Comparison of ENCODE assay signal across 27 cellular contexts in the genomic region with DNA sequence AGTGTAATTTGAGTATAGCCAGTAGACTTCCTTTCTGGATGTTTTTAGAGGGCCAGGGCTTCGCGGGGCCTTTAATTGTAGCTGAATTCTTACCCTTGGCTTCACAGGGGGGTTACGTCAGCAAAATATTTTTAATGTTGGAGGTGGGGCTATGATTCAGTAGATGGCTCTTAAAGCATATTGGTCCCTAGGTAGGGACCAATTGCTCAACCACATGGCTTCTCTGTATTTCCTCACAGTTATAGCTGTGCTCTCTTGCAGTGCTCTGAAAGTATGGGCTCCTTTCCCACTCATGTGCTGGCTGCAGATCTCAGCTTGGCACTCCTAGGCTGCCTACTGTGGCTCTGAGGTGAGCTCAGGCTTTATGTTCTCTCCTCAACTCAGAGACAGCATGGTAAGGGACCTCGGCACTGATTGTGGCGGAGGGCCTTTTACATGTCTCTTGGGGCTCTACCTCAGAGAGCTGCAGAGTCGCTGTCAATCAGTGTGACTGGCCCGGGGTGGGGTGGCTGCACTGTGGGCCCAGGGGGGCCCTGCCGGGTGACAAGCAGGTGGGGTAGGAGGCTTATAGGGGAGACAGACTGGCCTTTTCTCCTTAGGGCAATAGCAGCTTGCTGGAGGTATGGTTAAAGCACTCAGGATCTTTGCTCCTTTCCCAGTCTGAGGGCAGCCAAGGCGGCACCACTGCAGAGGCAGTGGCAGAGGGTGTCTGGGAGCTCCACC.
"Had no signal": no experiment of that assay in that cellular context is flagged by ENCODE, and none has a peak within 500 bp of the region (broad histone marks: within the 10 kb centered on the region; RNA-seq: fewer than 3 reads in every experiment).

No MANE protein-coding gene starts in this region.

- H3K4me3 ChIP-seq: breast epithelium, heart left ventricle, left lung, lung, mucosa of descending colon, sigmoid colon, stomach, suprapubic skin, tibial artery, upper lobe of right lung had no signal

- H3K27me3 ChIP-seq: breast epithelium, heart left ventricle, left lung, sigmoid colon, stomach, suprapubic skin, tibial artery, upper lobe of right lung had no signal

- H3K9me3 ChIP-seq: sigmoid colon, tibial artery, upper lobe of right lung had no signal

- H3K27ac ChIP-seq: breast epithelium, heart left ventricle, left lung, sigmoid colon, stomach, suprapubic skin, tibial artery, upper lobe of right lung, VCaP had no signal

- ATAC-seq: heart left ventricle; left lung; mucosa of descending colon; natural killer cell treated with Interleukin-12 subunit alpha and Interleukin-12 subunit beta and Interleukin-15 and Interleukin-18, amount 100 ng/mL, for 72 hours; stimulated activated naive B cell treated with anti-CD40 and anti-IgM and Interleukin-4, amounts not matched to agents 10 μg/mL and 1 μg/mL and 100 μg/mL, for 72 hours had no signal

- H3K4me1 ChIP-seq: breast epithelium, heart left ventricle, left lung, sigmoid colon, stomach, suprapubic skin, tibial artery, upper lobe of right lung had no signal

- H3K36me3 ChIP-seq: breast epithelium, heart left ventricle, left lung, sigmoid colon, stomach, suprapubic skin, tibial artery, upper lobe of right lung had no signal

- DNase-seq: activated CD4-positive, alpha-beta memory T cell treated with anti-CD3 and anti-CD28 coated beads for 36 hours; activated CD4-positive, alpha-beta T cell treated with anti-CD3 and anti-CD28 coated beads, Interleukin-2, amount 10 ng/mL, durations not matched to agents 24 days and 14 days; activated CD8-positive, alpha-beta memory T cell treated with anti-CD3 and anti-CD28 coated beads, Interleukin-2, amount 50 U/mL, for 4 hours; activated effector memory CD4-positive, alpha-beta T cell treated with anti-CD3 and anti-CD28 coated beads, Interleukin-2, amount 50 U/mL, for 16 hours; activated naive CD4-positive, alpha-beta T cell treated with anti-CD3 and anti-CD28 coated beads for 36 hours; activated naive CD8-positive, alpha-beta T cell treated with anti-CD3 and anti-CD28 coated beads for 36 hours; activated T-cell treated with anti-CD3 and anti-CD28 coated beads, Interleukin-2, amount 50 U/mL, for 1 hour; central memory CD4-positive, alpha-beta T cell; foreskin fibroblast; heart left ventricle; kidney glomerular epithelial cell; mucosa of descending colon; sigmoid colon; small intestine; stimulated activated CD4-positive, alpha-beta T cell treated with anti-CD3 and anti-CD28 coated beads, Interleukin-15, amount 100 ng/mL, for 24 hours; stimulated activated CD4-positive, alpha-beta T cell treated with anti-CD3 and anti-CD28 coated beads, Interleukin-2, amount 100 ng/mL, for 24 hours; stimulated activated naive B cell treated with anti-CD40 and anti-IgM and Interleukin-4, amounts not matched to agents 10 μg/mL and 1 μg/mL and 100 μg/mL, for 72 hours; stomach; T-helper 9 cell; tibial artery; upper lobe of right lung had no signal
